In the genomic region with DNA sequence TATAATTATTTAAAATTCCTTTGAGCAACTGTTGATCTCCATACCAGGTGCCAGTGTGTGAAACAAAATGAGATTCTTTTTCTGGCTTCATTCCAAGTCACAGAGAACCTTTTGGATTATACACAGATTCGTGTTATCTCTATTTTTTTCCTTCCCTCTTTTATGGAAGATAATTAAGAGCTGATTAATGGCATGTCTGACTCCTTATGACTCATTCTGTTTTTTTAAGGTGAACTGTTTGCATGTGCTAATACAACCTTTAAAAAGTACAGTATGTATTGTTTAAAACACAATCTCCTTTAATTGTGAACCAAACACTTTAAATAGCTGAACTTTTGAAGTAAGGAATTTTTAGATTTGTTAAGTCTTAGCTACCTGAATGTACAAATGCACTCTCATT, we compare ENCODE assay signal across 14 cellular contexts. TPM values are rescaled to one million over a fixed set of nuclear protein-coding genes. Genes with fewer than 3 reads are reported as not detected.
DNase-seq lines count a peak whose midpoint lies in the region; ATAC-seq, FAIRE-seq and TF ChIP-seq lines count a peak whose summit lies in the region.
"Had no signal": no experiment of that assay in that cellular context is flagged by ENCODE, and none has a peak within 500 bp of the region (broad histone marks: within the 10 kb centered on the region; RNA-seq: fewer than 3 reads in every experiment).

No MANE protein-coding gene starts in this region.

- H3K36me3 ChIP-seq in SU-DHL-6 (ENCODE audit: low read length) = peaks cover 33% of the 10 kb centered on the region

- peak overlapping the region in 1 of 2 experiments; percentile 66; a peak in 2 of 6 replicates for H3K27ac ChIP-seq in A549
- peak overlapping the region; percentile 100 for H3K27ac ChIP-seq in SU-DHL-6 (ENCODE audit: low read depth, low read length)
- H3K27ac ChIP-seq: psoas muscle had no signal

- no peak for TF ChIP-seq POLR2A in A549 (IDR thresholded peaks at IDR 0.05; ENCODE audit: low read length)

- H3K4me3 ChIP-seq in A549 = no peak overlapping the region
- H3K4me3 ChIP-seq in SU-DHL-6 (ENCODE audit: insufficient read depth, low read length, poor library complexity, severe bottlenecking) = no peak overlapping the region
- H3K4me3 ChIP-seq: lung, psoas muscle had no signal

- H3K4me1 ChIP-seq in A549 = peaks cover 32% of the 10 kb centered on the region
- H3K4me1 ChIP-seq: psoas muscle had no signal

- no peak overlapping the region for H3K9ac ChIP-seq in SU-DHL-6 (ENCODE audit: low read length)

- H2AFZ ChIP-seq in SU-DHL-6 (ENCODE audit: low read depth, low read length, severe bottlenecking) = no peak overlapping the region

- H3K27me3 ChIP-seq in SU-DHL-6 (ENCODE audit: low read length) = no peaks in the 10 kb centered on the region

- CTCF ChIA-PET in A549 (lab: Yijun Ruan, JAX) = interaction anchor here (1.9 kb wide), 1 partner anchor 226 kb away, joined by 4 read pairs; no protein-coding TSS in a partner anchor

- no peak for DNase-seq in A549 (ENCODE audit: low read depth in 1 of 2, low spot score in 1 of 2)
- DNase-seq in HT-29 (ENCODE audit: low spot score) = peak; percentile 79
- DNase-seq in kidney tubule cell (ENCODE audit: low spot score) = peak; percentile 27
- DNase-seq in NCI-H128 (lab: John Stamatoyannopoulos, UW; ENCODE audit: unreplicated experiment) = no peak
- DNase-seq: activated CD4-positive, alpha-beta T cell treated with anti-CD3 and anti-CD28 coated beads for 4 hours; GF-D8; psoas muscle; stimulated activated CD4-positive, alpha-beta T cell treated with anti-CD3 and anti-CD28 coated beads, Interleukin-2, amount 100 ng/mL, for 24 hours had no signal

- 27% methylated on average over 1 of the region's 1 CpG for WGBS in A549 (ENCODE audit: missing lambda C conversion rate)

- peaks cover 95% of the 10 kb centered on the region for H3F3A ChIP-seq in SU-DHL-6 (ENCODE audit: insufficient read depth)

- peaks cover 54% of the 10 kb centered on the region for H3K79me2 ChIP-seq in SU-DHL-6 (ENCODE audit: insufficient read depth, low read length)

- POLR2A ChIA-PET in A549 (lab: Yijun Ruan, JAX) = no interaction called here

- FAIRE-seq in A549 (lab: Jason Lieb, UNC) = no peak

- ATAC-seq in A549 (no peak), HG02884 (IDR thresholded peaks at IDR 0.05; ENCODE audit: unreplicated experiment) (no peak), HG02973 (IDR thresholded peaks at IDR 0.05; ENCODE audit: unreplicated experiment) (no peak), HG03025 (IDR thresholded peaks at IDR 0.05; ENCODE audit: low FRiP score, unreplicated experiment) (no peak)
- ATAC-seq: psoas muscle; stimulated activated effector memory CD8-positive, alpha-beta T cell treated with anti-CD3 and anti-CD28 coated beads, Interleukin-12 subunit alpha, Interleukin-12 subunit beta, amount 100 ng/mL, for 72 hours had no signal

- TF ChIP-seq CTCF in A549 (IDR thresholded peaks at IDR 0.05) = no peak
- TF ChIP-seq CTCF in SU-DHL-6 (IDR thresholded peaks at IDR 0.05; ENCODE audit: insufficient read depth, low read length, poor library complexity, severe bottlenecking) = no peak

- no peaks in the 10 kb centered on the region for H3K9me3 ChIP-seq in A549
- no peaks in the 10 kb centered on the region for H3K9me3 ChIP-seq in SU-DHL-6 (ENCODE audit: insufficient read depth, low read length)
- H3K9me3 ChIP-seq: psoas muscle had no signal

- no peak for TF ChIP-seq EP300 in A549 (IDR thresholded peaks at IDR 0.05)

- TF ChIP-seq RAD21 in A549 (conservative IDR thresholded peaks at IDR 0.05 in 1 of 2, IDR thresholded peaks at IDR 0.05 in 1 of 2) = no peak

- H4K20me1 ChIP-seq in SU-DHL-6 (ENCODE audit: low read depth, low read length) = no peaks in the 10 kb centered on the region

- no peaks in the 10 kb centered on the region for H3K9me2 ChIP-seq in SU-DHL-6 (replicated peaks; ENCODE audit: insufficient read depth, low read length)

- peak overlapping the region; percentile 68 for H3K4me2 ChIP-seq in A549
- H3K4me2 ChIP-seq in SU-DHL-6 (ENCODE audit: low read depth, low read length, poor library complexity, severe bottlenecking) = peak overlapping the region; percentile 93

TF ChIP-seq in A549, 52 proteins besides CTCF, POLR2A, EP300 and RAD21:
- TF ChIP-seq FOSL2 (IDR thresholded peaks at IDR 0.05) = no peak
- peak; percentile 16; the same call in 1 of the 2 replicates for TF ChIP-seq FOSL2 (CRISPR knock-in tag; IDR thresholded peaks at IDR 0.05)
- no peak for TF ChIP-seq BHLHE40 (IDR thresholded peaks at IDR 0.05; ENCODE audit: low read depth, low read length)

RNA-seq across cellular contexts. Expression of gene PELI1, which starts 39.3 kb away (rescaled TPM):
- polyA plus RNA-seq in A549 (2011; rRNA removed) (3.7 and 5.1 TPM in 2 replicates), A549 (2017; fragmentation: RNase III; extraction: RNeasy Plus Mini Kit Qiagen cat#74134 plus additional on column Dnase treatment) (0.90 to 2.1 TPM (median 1.4 TPM) in 3 replicates)
- 0.83 and 1.0 TPM in 2 replicates for polyA plus RNA-seq in A549 (2012; cell fraction: cytosol; rRNA removed)
- 0.95 and 1.6 TPM in 2 replicates for polyA plus RNA-seq in A549 (2012; cell fraction: nucleus; rRNA removed)
- 1.6 and 2.5 TPM in 2 replicates for polyA minus RNA-seq in A549 (2011; rRNA and poly(A)+ RNA removed)
- 122 and 123 TPM in 2 replicates for total RNA-seq in HT-29 (2014; rRNA removed; shearing (Covaris generic))

Comparison
In these comparisons a context has a peak if more than half of its experiments do, and no peak if none do; other contexts are left out.
1. DNase-seq: peak in HT-29 (single experiment) and kidney tubule cell (single experiment); none in A549 (0 of 2) and NCI-H128 (single experiment).